Comparison of ENCODE assay signal across 8 cellular contexts in the genomic region with DNA sequence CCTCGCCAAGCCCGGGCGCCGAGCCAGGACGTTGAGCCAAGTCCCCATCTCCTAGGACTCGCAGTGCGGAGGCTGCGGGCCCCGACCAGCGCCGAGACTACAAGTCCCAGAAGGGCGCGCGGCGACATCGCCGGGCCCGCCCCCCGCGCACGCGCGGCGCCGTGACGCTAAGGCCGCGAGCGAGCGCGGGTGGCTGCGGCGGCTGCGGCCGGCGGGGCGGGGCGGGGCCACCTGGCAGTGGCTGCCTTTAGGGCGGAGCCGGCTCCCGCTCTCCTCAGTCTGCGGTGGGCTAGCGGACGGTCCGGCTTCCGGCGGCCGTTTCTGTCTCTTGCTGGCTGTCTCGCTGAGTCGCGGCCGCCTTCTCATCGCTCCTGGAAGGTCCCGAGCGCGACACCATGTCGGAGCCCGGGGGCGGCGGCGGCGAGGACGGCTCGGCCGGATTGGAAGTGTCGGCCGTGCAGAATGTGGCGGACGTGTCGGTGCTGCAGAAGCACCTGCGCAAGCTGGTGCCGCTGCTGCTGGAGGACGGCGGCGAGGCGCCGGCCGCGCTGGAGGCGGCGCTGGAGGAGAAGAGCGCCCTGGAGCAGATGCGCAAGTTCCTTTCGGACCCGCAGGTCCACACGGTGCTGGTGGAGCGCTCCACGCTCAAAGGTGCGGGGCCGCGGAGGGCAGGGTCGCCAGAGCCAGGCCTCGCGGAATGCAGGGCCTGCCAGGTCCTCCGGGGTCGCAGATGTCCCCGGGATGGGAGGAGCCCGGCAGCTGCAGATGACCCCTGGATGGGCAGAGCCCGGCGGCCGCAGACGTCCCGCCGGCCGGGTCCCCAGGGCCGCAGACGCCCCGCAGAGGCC. TPM values are rescaled to one million over a fixed set of nuclear protein-coding genes. Genes with fewer than 3 reads are reported as not detected.
DNase-seq lines count a peak whose midpoint lies in the region; ATAC-seq and TF ChIP-seq lines count a peak whose summit lies in the region.

A gene (plus strand): TSS at position 277 of the 848 bp plus-strand sequence. CDS start 119 bp downstream, at position 396.

- 0% methylated on average over 9 to 108 of the region's 108 CpGs for WGBS in adrenal gland, 4 donors
- 0 to 1% (median 0%) methylated on average over 47 to 108 of the region's 108 CpGs for whole genome bisulfite sequencing in heart left ventricle, 4 donors
- WGBS in tibial nerve, 2 donors = 0 to 1% methylated on average over 54 to 55 of the region's 108 CpGs

- H3K27ac ChIP-seq in adrenal gland (peak within 1 kb of the TSS; percentile 53 to 96 (median 95)), heart left ventricle (peak within 1 kb of the TSS; percentile 82 to 98 (median 96)), tibial nerve (peak within 1 kb of the TSS; percentile 88 to 98 (median 97))

- H3K36me3 ChIP-seq in adrenal gland (replicated peaks in 1 of 2) (peaks cover 0 to 4% of the 10 kb centered on the region in 2 donors), heart left ventricle (peaks cover 0 to 14% (median 5%) of the 10 kb centered on the region in 9 donors), tibial nerve (peaks cover 0 to 7% (median 0%) of the 10 kb centered on the region in 3 donors)

- peak; percentile 96 for DNase-seq in GM13977 (ENCODE audit: low spot score)
- DNase-seq in NCI-H1694 treated with DMSO at 0.1 percent for 48 hours (lab: John Stamatoyannopoulos, UW) = peak; percentile 99
- peak; percentile 94 to 99 (median 98) for DNase-seq in adrenal gland
- peak; percentile 93 to 97 (median 97) for DNase-seq in heart left ventricle
- DNase-seq in pons (ENCODE audit: low spot score) = peak; percentile 93
- peak; percentile 78 to 80 for DNase-seq in tibial nerve (ENCODE audit: low spot score in 2 of 2)

- TF ChIP-seq POLR2A in adrenal gland (IDR thresholded peaks at IDR 0.05) (peak; percentile 98 to 99), heart left ventricle (IDR thresholded peaks at IDR 0.05) (peak; percentile 99 to 100), tibial nerve (IDR thresholded peaks at IDR 0.05) (peak; percentile 98 to 100)

- TF ChIP-seq CTCF in GM13977 (IDR thresholded peaks at IDR 0.05; ENCODE audit: extremely low read depth, insufficient read depth, missing control alignments) (no peak), adrenal gland (IDR thresholded peaks at IDR 0.05) (no peak), heart left ventricle (IDR thresholded peaks at IDR 0.05) (no peak), tibial nerve (IDR thresholded peaks at IDR 0.05) (no peak)

- ATAC-seq in HG02884 (IDR thresholded peaks at IDR 0.05; ENCODE audit: unreplicated experiment) (peak; percentile 82), heart left ventricle (peak; percentile 85 to 93 (median 91))

- peaks cover 7 to 35% of the 10 kb centered on the region in 2 donors for H3K4me1 ChIP-seq in adrenal gland (replicated peaks in 1 of 2)
- peaks cover 0 to 59% (median 40%) of the 10 kb centered on the region in 12 donors for H3K4me1 ChIP-seq in heart left ventricle
- H3K4me1 ChIP-seq in tibial nerve = peaks cover 0 to 62% (median 18%) of the 10 kb centered on the region in 4 donors

- H3K27me3 ChIP-seq in adrenal gland (no peaks in the 10 kb centered on the region), heart left ventricle (no peaks in the 10 kb centered on the region), tibial nerve (no peaks in the 10 kb centered on the region)

- TF ChIP-seq EP300 in tibial nerve (IDR thresholded peaks at IDR 0.05) = peak in 1 of 2 donors; percentile 98

- intact Hi-C loops in T-helper 1 cell treated with Interleukin-12 subunit alpha and Interleukin-12 subunit beta and Interleukin-4 antibody, amounts not matched to agents 30 ng/mL and 1 ng/mL, for 36 hours (cut with micrococcal nuclease) = loop anchor here (1.0 to 10.0 kb wide), 13 partner anchors 16 to 630 kb away; a partner anchor contains a TSS
- intact Hi-C loops in adrenal gland (cut with DNase I) (no loop called here), heart left ventricle (cut with DNase I) (loop anchor here in 9 of 10 donors (1.0 to 10.0 kb wide), 9 partner anchors 16 to 353 kb away; a partner anchor contains a TSS)

- H3K9me3 ChIP-seq in adrenal gland (replicated peaks in 1 of 3) (no peaks in the 10 kb centered on the region), heart left ventricle (no peaks in the 10 kb centered on the region), tibial nerve (no peaks in the 10 kb centered on the region)

- in situ Hi-C loops in GM13977 (cut with MboI; ENCODE audit: low pct_unique_long_range_greater_than_20kb, low sequenced_read_pairs, unreplicated experiment) = loop anchor here (10.0 to 25.0 kb wide), 2 partner anchors 130 to 348 kb away; a partner anchor contains a TSS

- H3K4me3 ChIP-seq in adrenal gland (peak within 1 kb of the TSS; percentile 81 to 100 (median 94)), heart left ventricle (peak within 1 kb of the TSS; percentile 76 to 100 (median 99)), tibial nerve (peak within 1 kb of the TSS; percentile 95 to 100 (median 99))

RNA-seq across cellular contexts. Expression of the gene that starts here (rescaled TPM):
- 285 and 295 TPM in 2 replicates for total RNA-seq in T-helper 1 cell treated with Interleukin-12 subunit alpha and Interleukin-12 subunit beta and Interleukin-4 antibody, amounts not matched to agents 30 ng/mL and 1 ng/mL, for 36 hours
- total RNA-seq in adrenal gland (100 to 1,000 TPM; 295 to 509 (median 370) TPM), heart left ventricle (100 to 1,000 TPM; 291 to 942 (median 603) TPM), tibial nerve (100 to 1,000 TPM; 506 to 690 (median 631) TPM)
- polyA plus RNA-seq in adrenal gland (100 to 1,000 TPM; 202 to 337 (median 273) TPM), heart left ventricle (100 to 1,000 TPM; 164 to 259 TPM)

Comparison
In these comparisons a context has a peak if more than half of its experiments do, and no peak if none do; other contexts are left out.
1. Peak in every context shown above with its lines: DNase-seq, ATAC-seq, H3K4me3 ChIP-seq and H3K27ac ChIP-seq.
2. intact Hi-C loops: an anchor here in T-helper 1 cell treated with Interleukin-12 subunit alpha and Interleukin-12 subunit beta and Interleukin-4 antibody, amounts not matched to agents 30 ng/mL and 1 ng/mL, for 36 hours (1.0 to 10.0 kb wide) and heart left ventricle (1.0 to 10.0 kb wide); none called in adrenal gland.